Comparison of ENCODE assay signal across 27 cellular contexts in genomic region chr5:169178754-169179153, GRCh38.
"Had no signal": no experiment of that assay in that cellular context is flagged by ENCODE, and none has a peak within 500 bp of the region (broad histone marks: within the 10 kb centered on the region; RNA-seq: fewer than 3 reads in every experiment).

No MANE protein-coding gene starts in this region.

- H3K4me3 ChIP-seq: coronary artery, dorsolateral prefrontal cortex had no signal

- H3K36me3 ChIP-seq: brain microvascular endothelial cell, WERI-Rb-1 had no signal

- DNase-seq: activated B cell treated with CpG ODN at 0.5 μM for 24 hours; activated CD4-positive, alpha-beta T cell treated with anti-CD3 and anti-CD28 coated beads for 48 hours; activated CD4-positive, alpha-beta T cell treated with anti-CD3 and anti-CD28 coated beads, Interleukin-2, amount 50 U/mL, for 1 hour; activated CD4-positive, alpha-beta T cell treated with anti-CD3 and anti-CD28 coated beads, Interleukin-2, amount 50 U/mL, for 48 hours; activated CD8-positive, alpha-beta memory T cell treated with anti-CD3 and anti-CD28 coated beads for 24 hours; activated CD8-positive, alpha-beta T cell treated with anti-CD3 and anti-CD28 coated beads for 36 hours; activated effector memory CD4-positive, alpha-beta T cell treated with Interleukin-2 at 50 U/mL for 16 hours; activated gamma-delta T cell treated with Interleukin-2 at 50 U/mL for 16 hours; activated naive CD4-positive, alpha-beta T cell treated with anti-CD3 and anti-CD28 coated beads, Interleukin-2, amount 50 U/mL, for 16 hours; activated naive CD4-positive, alpha-beta T cell treated with Interleukin-2 at 50 U/mL for 16 hours; activated T-cell treated with anti-CD3 and anti-CD28 coated beads, Interleukin-2, amount 50 U/mL, for 4 hours; amniotic stem cell; anterior cingulate cortex; brain microvascular endothelial cell; dorsolateral prefrontal cortex; effector memory CD4-positive, alpha-beta T cell; endodermal cell; foreskin fibroblast; glutamatergic neuron; T-helper 1 cell; T-helper 17 cell; T1000; WERI-Rb-1 had no signal

- H3K27me3 ChIP-seq: brain microvascular endothelial cell, dorsolateral prefrontal cortex had no signal

- ATAC-seq: activated CD4-positive, CD25-positive, alpha-beta regulatory T cell treated with anti-CD3 and anti-CD28 coated beads, Interleukin-2, amount 50 U/mL, for 24 hours; activated CD8-positive, alpha-beta T cell treated with anti-CD3 and anti-CD28 coated beads for 36 hours; activated T-cell treated with anti-CD3 and anti-CD28 coated beads, Interleukin-2, amount 50 U/mL, for 4 hours; activated T-helper 17 cell treated with anti-CD3 and anti-CD28 coated beads, Interleukin-2, amount 50 U/mL, for 72 hours; esophagus mucosa; T-helper 17 cell had no signal

- H3K27ac ChIP-seq: brain microvascular endothelial cell, coronary artery, dorsolateral prefrontal cortex, WERI-Rb-1 had no signal
